Comparison of ENCODE assay signal across 10 cellular contexts in genomic region chr2:7012141-7012809, GRCh38.
DNase-seq lines count a peak whose midpoint lies in the region; ATAC-seq and TF ChIP-seq lines count a peak whose summit lies in the region.
"Had no signal": no experiment of that assay in that cellular context is flagged by ENCODE, and none has a peak within 500 bp of the region (broad histone marks: within the 10 kb centered on the region; RNA-seq: fewer than 3 reads in every experiment).

No MANE protein-coding gene starts in this region.

- H3K9me3 ChIP-seq in BLaER1 (no peaks in the 10 kb centered on the region), upper lobe of left lung (no peaks in the 10 kb centered on the region), ovary (no peaks in the 10 kb centered on the region)

- H4K20me1 ChIP-seq in BLaER1, result no peaks in the 10 kb centered on the region

- TF ChIP-seq EP300 in upper lobe of left lung (IDR thresholded peaks at IDR 0.05) (no peak), ovary (IDR thresholded peaks at IDR 0.05) (no peak)

- H3K4me3 ChIP-seq in BLaER1 (no peak overlapping the region), upper lobe of left lung (no peak overlapping the region), ovary (no peak overlapping the region)

- no peak overlapping the region for H3K9ac ChIP-seq in BLaER1

- DNase-seq in NCI-H187 (lab: John Stamatoyannopoulos, UW), result peak; percentile 89 to 94
- DNase-seq in mesenteric fat pad (ENCODE audit: low spot score), result peak; percentile 59
- no peak for DNase-seq in upper lobe of left lung
- DNase-seq in GM10266 (ENCODE audit: extremely low spot score), result no peak
- DNase-seq in ovary, result no peak

- H3K27me3 ChIP-seq in BLaER1, result no peaks in the 10 kb centered on the region
- no peaks in the 10 kb centered on the region for H3K27me3 ChIP-seq in upper lobe of left lung
- H3K27me3 ChIP-seq in ovary, result no peaks in the 10 kb centered on the region

- WGBS in upper lobe of left lung, 2 donors, result 95 to 97% methylated on average over 7 of the region's 7 CpGs
- WGBS in ovary, 3 donors, result 95 to 98% (median 97%) methylated on average over 7 of the region's 7 CpGs

- H3K4me2 ChIP-seq in BLaER1, result peak overlapping the region; percentile 10

- TF ChIP-seq POLR2A in upper lobe of left lung (IDR thresholded peaks at IDR 0.05) (no peak), ovary (IDR thresholded peaks at IDR 0.05) (no peak)

- TF ChIP-seq CTCF in upper lobe of left lung (IDR thresholded peaks at IDR 0.05) (no peak), GM10266 (IDR thresholded peaks at IDR 0.05; ENCODE audit: control insufficient read depth, insufficient read depth, low read depth, missing control alignments) (no peak), ovary (IDR thresholded peaks at IDR 0.05) (no peak)

- no peaks in the 10 kb centered on the region for H3K36me3 ChIP-seq in BLaER1
- H3K36me3 ChIP-seq in upper lobe of left lung, result no peaks in the 10 kb centered on the region
- H3K36me3 ChIP-seq in ovary, result no peaks in the 10 kb centered on the region

- intact Hi-C loops in ovary (cut with DNase I), result no loop called here

- H3K27ac ChIP-seq in BLaER1 (peak overlapping the region; percentile 16; the same call in 1 of the 2 replicates), angular gyrus (ENCODE audit: low read depth, low read length) (peak overlapping the region; percentile 86), upper lobe of left lung (no peak overlapping the region), ovary (peak overlapping the region in 1 of 2 donors; percentile 39)

- ATAC-seq in upper lobe of left lung (ENCODE audit: low FRiP score in 2 of 2) (no peak), HG03439 (IDR thresholded peaks at IDR 0.05; ENCODE audit: unreplicated experiment) (no peak)
- ATAC-seq: HCT116; natural killer cell treated with Interleukin-12 subunit alpha and Interleukin-12 subunit beta and Interleukin-15 and Interleukin-18, amount 100 ng/mL, for 72 hours had no signal

- H3K4me1 ChIP-seq in BLaER1 (peaks cover 97% of the 10 kb centered on the region), upper lobe of left lung (peaks cover 15 to 22% (median 19%) of the 10 kb centered on the region in 4 donors), ovary (ENCODE audit: insufficient read depth) (peaks cover 14% of the 10 kb centered on the region)

Comparison
In these comparisons a context has a peak if more than half of its experiments do, and no peak if none do; other contexts are left out.
1. H3K27ac ChIP-seq: peak in BLaER1 (single experiment) and angular gyrus (single experiment); none in upper lobe of left lung (0 of 4).
2. DNase-seq: peak in NCI-H187 (2 of 2) and mesenteric fat pad (single experiment); none in upper lobe of left lung (0 of 2), GM10266 (single experiment) and ovary (0 of 5).